21 cellular contexts compared by ENCODE assay signal in genomic region chr4:10163296-10163695, GRCh38.
"Had no signal": no experiment of that assay in that cellular context is flagged by ENCODE, and none has a peak within 500 bp of the region (broad histone marks: within the 10 kb centered on the region; RNA-seq: fewer than 3 reads in every experiment).

No MANE protein-coding gene starts in this region.

- ATAC-seq: foreskin keratinocyte; sciatic nerve; stimulated activated memory B cell treated with anti-CD40 and anti-IgM and Interleukin-4, amounts not matched to agents 10 μg/mL and 1 μg/mL and 100 μg/mL, for 72 hours had no signal

- H2AFZ ChIP-seq: parathyroid adenoma had no signal

- H3K27me3 Mint-ChIP-seq: stimulated activated memory B cell treated with anti-CD40 and anti-IgM and Interleukin-4, amounts not matched to agents 10 μg/mL and 1 μg/mL and 100 μg/mL, for 72 hours; stimulated activated naive CD8-positive, alpha-beta T cell treated with anti-CD3 and anti-CD28 coated beads, Interleukin-15, Interleukin-2, amounts not matched to agents 100 ng/mL and 50 ng/mL, for 24 hours had no signal

- H3K4me3 Mint-ChIP-seq: nephron; stimulated activated memory B cell treated with anti-CD40 and anti-IgM and Interleukin-4, amounts not matched to agents 10 μg/mL and 1 μg/mL and 100 μg/mL, for 72 hours; stimulated activated naive CD8-positive, alpha-beta T cell treated with anti-CD3 and anti-CD28 coated beads, Interleukin-15, Interleukin-2, amounts not matched to agents 100 ng/mL and 50 ng/mL, for 24 hours had no signal

- H3K27ac Mint-ChIP-seq: nephron; stimulated activated memory B cell treated with anti-CD40 and anti-IgM and Interleukin-4, amounts not matched to agents 10 μg/mL and 1 μg/mL and 100 μg/mL, for 72 hours; stimulated activated naive CD8-positive, alpha-beta T cell treated with anti-CD3 and anti-CD28 coated beads, Interleukin-15, Interleukin-2, amounts not matched to agents 100 ng/mL and 50 ng/mL, for 24 hours had no signal

- H3K79me2 ChIP-seq: parathyroid adenoma had no signal

- H3K27ac ChIP-seq: colonic mucosa, foreskin keratinocyte, parathyroid adenoma, prostate gland, spleen, tibial nerve had no signal

- H3K36me3 Mint-ChIP-seq: stimulated activated memory B cell treated with anti-CD40 and anti-IgM and Interleukin-4, amounts not matched to agents 10 μg/mL and 1 μg/mL and 100 μg/mL, for 72 hours had no signal

- H3K27me3 ChIP-seq: colonic mucosa, foreskin keratinocyte, tibial nerve had no signal

- DNase-seq: colonic mucosa; dermis blood vessel endothelial cell; erythroblast; foreskin keratinocyte; hypothalamus; kidney glomerular epithelial cell; mesenchymal stem cell; midbrain; occipital lobe; spleen; stimulated activated CD4-positive, alpha-beta T cell treated with anti-CD3 and anti-CD28 coated beads, Interleukin-15, amount 100 ng/mL, for 24 hours; stimulated activated CD4-positive, alpha-beta T cell treated with anti-CD3 and anti-CD28 coated beads, Interleukin-1b, Interleukin-23, amount 100 ng/mL, for 48 hours; stimulated activated CD4-positive, alpha-beta T cell treated with anti-CD3 and anti-CD28 coated beads, Interleukin-4, amount 100 ng/mL, for 24 hours had no signal

- H3K9me3 ChIP-seq: colonic mucosa, prostate gland, spleen, tibial nerve had no signal

- H3K36me3 ChIP-seq: colonic mucosa, prostate gland, spleen, tibial nerve had no signal

- H3K4me1 ChIP-seq: foreskin keratinocyte, parathyroid adenoma, prostate gland had no signal

- H3K4me1 Mint-ChIP-seq: nephron; stimulated activated memory B cell treated with anti-CD40 and anti-IgM and Interleukin-4, amounts not matched to agents 10 μg/mL and 1 μg/mL and 100 μg/mL, for 72 hours had no signal

- H3K4me3 ChIP-seq: colonic mucosa, lung, prostate gland, spleen, tibial nerve had no signal

- H3K9me3 Mint-ChIP-seq: nephron; stimulated activated memory B cell treated with anti-CD40 and anti-IgM and Interleukin-4, amounts not matched to agents 10 μg/mL and 1 μg/mL and 100 μg/mL, for 72 hours; stimulated activated naive CD8-positive, alpha-beta T cell treated with anti-CD3 and anti-CD28 coated beads, Interleukin-15, Interleukin-2, amounts not matched to agents 100 ng/mL and 50 ng/mL, for 24 hours had no signal
